19 cellular contexts compared by ENCODE assay signal in genomic region chr10:78171633-78172032, GRCh38.
"Had no signal": no experiment of that assay in that cellular context is flagged by ENCODE, and none has a peak within 500 bp of the region (broad histone marks: within the 10 kb centered on the region; RNA-seq: fewer than 3 reads in every experiment).

No MANE protein-coding gene starts in this region.

- H3K36me3 ChIP-seq: colonic mucosa, left lung, prostate gland, right atrium auricular region, thyroid gland had no signal

- H3K27ac ChIP-seq: body of pancreas, colonic mucosa, left lung, prostate gland, right atrium auricular region, thyroid gland had no signal

- DNase-seq: activated B cell treated with CpG ODN at 0.5 μM for 24 hours; activated CD4-positive, alpha-beta T cell treated with anti-CD3 and anti-CD28 coated beads for 48 hours; activated CD8-positive, alpha-beta T cell treated with anti-CD3 and anti-CD28 coated beads, Interleukin-2, amount 10 ng/mL, durations not matched to agents 7 days and 5 days; activated naive CD4-positive, alpha-beta T cell treated with anti-CD3 and anti-CD28 coated beads for 36 hours; activated T-cell treated with anti-CD3 and anti-CD28 coated beads, Interleukin-2, amount 50 U/mL, for 4 hours; body of pancreas; central memory CD4-positive, alpha-beta T cell; colonic mucosa; left lung; mammary epithelial cell; mucosa of descending colon; naive B cell; stimulated activated CD4-positive, alpha-beta T cell treated with anti-CD3 and anti-CD28 coated beads, Interleukin-2, amount 100 ng/mL, for 24 hours; stimulated activated naive CD4-positive, alpha-beta T cell treated with Interleukin-2 at 50 U/mL for 16 hours; T-helper 2 cell; thyroid gland had no signal

- H3K27me3 ChIP-seq: body of pancreas, colonic mucosa, left lung, right atrium auricular region, thyroid gland had no signal

- H3K36me3 Mint-ChIP-seq: naive B cell had no signal

- H3K27ac Mint-ChIP-seq: activated B cell treated with CpG ODN at 0.5 μM for 24 hours; activated CD8-positive, alpha-beta T cell treated with anti-CD3 and anti-CD28 coated beads, Interleukin-2, amount 10 ng/mL, durations not matched to agents 7 days and 5 days; activated naive CD4-positive, alpha-beta T cell treated with anti-CD3 and anti-CD28 coated beads for 36 hours; naive B cell had no signal

- H3K4me1 ChIP-seq: body of pancreas, colonic mucosa, left lung, prostate gland, right atrium auricular region, thyroid gland had no signal

- H3K4me3 ChIP-seq: body of pancreas, colonic mucosa, left lung, mucosa of descending colon, prostate gland, right atrium auricular region, thyroid gland had no signal

- H3K9me3 ChIP-seq: body of pancreas, colonic mucosa, left lung, mucosa of descending colon, prostate gland, right atrium auricular region, thyroid gland had no signal

- FAIRE-seq: endometrium had no signal

- H3K4me3 Mint-ChIP-seq: activated B cell treated with CpG ODN at 0.5 μM for 24 hours; activated CD8-positive, alpha-beta T cell treated with anti-CD3 and anti-CD28 coated beads, Interleukin-2, amount 10 ng/mL, durations not matched to agents 7 days and 5 days; activated naive CD4-positive, alpha-beta T cell treated with anti-CD3 and anti-CD28 coated beads for 36 hours; activated T-cell treated with anti-CD3 and anti-CD28 coated beads, Interleukin-2, amount 50 U/mL, for 4 hours; naive B cell had no signal

- H3K9me3 Mint-ChIP-seq: activated B cell treated with CpG ODN at 0.5 μM for 24 hours; activated naive CD4-positive, alpha-beta T cell treated with anti-CD3 and anti-CD28 coated beads for 36 hours; activated T-cell treated with anti-CD3 and anti-CD28 coated beads, Interleukin-2, amount 50 U/mL, for 4 hours had no signal

- H3K4me1 Mint-ChIP-seq: activated B cell treated with CpG ODN at 0.5 μM for 24 hours, naive B cell had no signal
